ENCODE assay signal across 32 cellular contexts in the genomic region with DNA sequence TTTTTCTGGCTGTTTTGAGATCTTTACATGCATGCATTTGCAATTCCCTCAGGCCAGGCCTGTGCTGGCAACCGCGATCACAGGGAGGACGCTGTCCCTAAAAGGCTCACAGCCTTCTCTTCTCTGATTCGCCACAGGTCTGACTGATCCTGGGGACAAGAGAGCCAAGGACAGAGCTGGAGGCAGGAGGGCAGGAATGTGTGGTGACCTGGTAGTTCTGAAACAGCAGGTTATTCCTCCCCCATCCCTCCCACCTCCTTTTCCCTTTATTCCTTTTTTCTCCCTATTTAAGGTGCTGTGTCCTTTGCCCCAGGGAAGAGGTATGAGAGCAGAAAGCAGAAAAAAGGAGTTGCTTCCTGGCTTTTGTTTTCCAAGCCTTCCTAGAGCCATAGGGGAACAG. TPM values are rescaled to one million over a fixed set of nuclear protein-coding genes. Genes with fewer than 3 reads are reported as not detected.
DNase-seq lines count a peak whose midpoint lies in the region; ATAC-seq, FAIRE-seq and TF ChIP-seq lines count a peak whose summit lies in the region.
"Had no signal": no experiment of that assay in that cellular context is flagged by ENCODE, and none has a peak within 500 bp of the region (broad histone marks: within the 10 kb centered on the region; RNA-seq: fewer than 3 reads in every experiment).

No MANE protein-coding gene starts in this region.

- H3K4me3 Mint-ChIP-seq in MCF 10A (ENCODE audit: unreplicated experiment) = no peak overlapping the region
- H3K4me3 Mint-ChIP-seq: activated CD8-positive, alpha-beta T cell treated with anti-CD3 and anti-CD28 coated beads, Interleukin-2, amount 10 ng/mL, durations not matched to agents 7 days and 5 days; activated naive CD4-positive, alpha-beta T cell treated with anti-CD3 and anti-CD28 coated beads, Interleukin-2, amount 50 U/mL, for 24 hours; activated T-helper 17 cell treated with anti-CD3 and anti-CD28 coated beads, Interleukin-2, amount 50 U/mL, for 72 hours; stimulated activated memory B cell treated with anti-CD40 and anti-IgM and Interleukin-4, amounts not matched to agents 10 μg/mL and 1 μg/mL and 100 μg/mL, for 72 hours had no signal

- POLR2A ChIA-PET in MCF 10A (lab: Yijun Ruan, JAX) (no interaction called here), endothelial cell of umbilical vein (lab: Charles Lee) (no interaction called here)

- no peaks in the 10 kb centered on the region for H3K27me3 Mint-ChIP-seq in MCF 10A (ENCODE audit: insufficient read depth, unreplicated experiment)
- H3K27me3 Mint-ChIP-seq: activated naive CD4-positive, alpha-beta T cell treated with anti-CD3 and anti-CD28 coated beads, Interleukin-2, amount 50 U/mL, for 24 hours; activated T-helper 17 cell treated with anti-CD3 and anti-CD28 coated beads, Interleukin-2, amount 50 U/mL, for 72 hours had no signal

- H3K27ac Mint-ChIP-seq in MCF 10A (ENCODE audit: low read depth, unreplicated experiment) = no peak overlapping the region
- H3K27ac Mint-ChIP-seq: activated CD8-positive, alpha-beta T cell treated with anti-CD3 and anti-CD28 coated beads, Interleukin-2, amount 10 ng/mL, durations not matched to agents 7 days and 5 days; activated naive CD4-positive, alpha-beta T cell treated with anti-CD3 and anti-CD28 coated beads, Interleukin-2, amount 50 U/mL, for 24 hours; HFFc6; stimulated activated memory B cell treated with anti-CD40 and anti-IgM and Interleukin-4, amounts not matched to agents 10 μg/mL and 1 μg/mL and 100 μg/mL, for 72 hours had no signal

- H3K4me3 ChIP-seq in breast epithelium (no peak overlapping the region), endothelial cell of umbilical vein (replicated peaks in 1 of 3; ENCODE audit: insufficient read depth in 1 of 3, low read depth in 1 of 3, low read length in 3 of 3) (no peak overlapping the region), mesodermal cell (ENCODE audit: extremely low read depth, insufficient read depth, low read length, poor library complexity, severe bottlenecking) (no peak overlapping the region), thyroid gland (replicated peaks in 1 of 3) (no peak overlapping the region)
- H3K4me3 ChIP-seq: gastrocnemius medialis had no signal

- H3K9me3 Mint-ChIP-seq in MCF 10A (ENCODE audit: unreplicated experiment) = no peaks in the 10 kb centered on the region
- H3K9me3 Mint-ChIP-seq: activated naive CD4-positive, alpha-beta T cell treated with anti-CD3 and anti-CD28 coated beads, Interleukin-2, amount 50 U/mL, for 24 hours; activated T-helper 17 cell treated with anti-CD3 and anti-CD28 coated beads, Interleukin-2, amount 50 U/mL, for 72 hours; stimulated activated memory B cell treated with anti-CD40 and anti-IgM and Interleukin-4, amounts not matched to agents 10 μg/mL and 1 μg/mL and 100 μg/mL, for 72 hours had no signal

- H3K9me3 ChIP-seq in breast epithelium (peaks cover 0 to 5% of the 10 kb centered on the region in 2 donors), endothelial cell of umbilical vein (replicated peaks; ENCODE audit: control insufficient read depth, insufficient read depth, low read length) (no peaks in the 10 kb centered on the region), mesodermal cell (ENCODE audit: control insufficient read depth, low read length) (peaks cover 11% of the 10 kb centered on the region), thyroid gland (no peaks in the 10 kb centered on the region)
- H3K9me3 ChIP-seq: Caco-2, gastrocnemius medialis had no signal

- no peaks in the 10 kb centered on the region for H3K79me2 ChIP-seq in endothelial cell of umbilical vein (ENCODE audit: control insufficient read depth, insufficient read depth, low read length)

- H3K27ac ChIP-seq in breast epithelium (peak overlapping the region; percentile 81 to 84), endothelial cell of umbilical vein (ENCODE audit: insufficient read depth, low read depth, low read length) (no peak overlapping the region), mesodermal cell (ENCODE audit: low read depth, low read length, severe bottlenecking) (peak overlapping the region; percentile 43), thyroid gland (peak overlapping the region in 2 of 3 donors; percentile 72 to 79)
- H3K27ac ChIP-seq: brain microvascular endothelial cell, C4-2B, gastrocnemius medialis, HL-60 had no signal

- 27 to 31% methylated on average over 3 of the region's 4 CpGs for WGBS in mesodermal cell (ENCODE audit: insufficient coverage in 2 of 2), 2 experiments
- 88 to 90% methylated on average over 4 of the region's 4 CpGs for WGBS in thyroid gland, 2 donors

- no peaks in the 10 kb centered on the region for H3K27me3 ChIP-seq in breast epithelium
- H3K27me3 ChIP-seq in endothelial cell of umbilical vein (ENCODE audit: control insufficient read depth in 2 of 2, insufficient read depth in 2 of 2, low read length in 2 of 2) = no peaks in the 10 kb centered on the region
- H3K27me3 ChIP-seq in thyroid gland = no peaks in the 10 kb centered on the region
- H3K27me3 ChIP-seq: brain microvascular endothelial cell, gastrocnemius medialis had no signal

- H3K9me1 ChIP-seq in endothelial cell of umbilical vein (replicated peaks; ENCODE audit: control insufficient read depth, extremely low read depth, insufficient read depth, low read length) = no peaks in the 10 kb centered on the region

- BruUV-seq in MCF 10A (replicated peaks; lab: Mats Ljungman, UMichigan) (no TSS peak), endothelial cell of umbilical vein (replicated peaks; lab: Mats Ljungman, UMichigan) (no TSS peak)

- DNase-seq in breast epithelium (ENCODE audit: low spot score in 2 of 2) (peak in 1 of 2 donors; percentile 57), MCF 10A (ENCODE audit: unreplicated experiment) (no peak), endothelial cell of umbilical vein (ENCODE audit: low read depth, low spot score) (no peak), thyroid gland (no peak)
- DNase-seq in stimulated activated CD4-positive, alpha-beta T cell treated with anti-CD3 and anti-CD28 coated beads, Interleukin-2, amount 100 ng/mL, for 48 hours = no peak
- DNase-seq: 8988T; activated CD8-positive, alpha-beta T cell treated with anti-CD3 and anti-CD28 coated beads, Interleukin-2, amount 10 ng/mL, durations not matched to agents 7 days and 5 days; amniotic stem cell; brain microvascular endothelial cell; Caco-2; DMS53; gastrocnemius medialis; GDM1; HFFc6; left ventricle myocardium superior; MV-4-11; naive thymus-derived CD8-positive, alpha-beta T cell; NCI-H146; NCI-H345; Right ventricle myocardium superior; T-helper 2 cell had no signal

- CTCF ChIA-PET in MCF 10A (lab: Yijun Ruan, JAX) = interaction anchor here (0.6 to 2.1 kb wide), 8 partner anchors 12 to 474 kb away, joined by 3 to 15 read pairs (median 4); no protein-coding TSS in a partner anchor
- CTCF ChIA-PET in endothelial cell of umbilical vein (lab: Charles Lee) = interaction anchor here (1.0 to 7.7 kb wide), 6 partner anchors 22 to 474 kb away, joined by 3 to 111 read pairs (median 4); a partner anchor contains a TSS

- H3K4me1 ChIP-seq in breast epithelium = peaks cover 0 to 14% of the 10 kb centered on the region in 2 donors
- no peaks in the 10 kb centered on the region for H3K4me1 ChIP-seq in endothelial cell of umbilical vein (ENCODE audit: control insufficient read depth, extremely low read depth, insufficient read depth, low read length)
- peaks cover 4% of the 10 kb centered on the region for H3K4me1 ChIP-seq in mesodermal cell (ENCODE audit: control insufficient read depth, insufficient read depth, low read length, poor library complexity, severe bottlenecking)
- peaks cover 34 to 57% of the 10 kb centered on the region in 2 donors for H3K4me1 ChIP-seq in thyroid gland
- H3K4me1 ChIP-seq: Caco-2 had no signal

- no peak overlapping the region for H3K4me2 ChIP-seq in endothelial cell of umbilical vein (ENCODE audit: insufficient read depth, low read length)

- H2AFZ ChIP-seq in endothelial cell of umbilical vein (ENCODE audit: low read depth, low read length) = no peak overlapping the region

- dilution Hi-C loops in endothelial cell of umbilical vein (cut with MboI; ENCODE audit: extremely low pct_ligation_motif_present, low sequenced_read_pairs) = no loop called here

- H3K36me3 ChIP-seq in breast epithelium = no peaks in the 10 kb centered on the region
- no peaks in the 10 kb centered on the region for H3K36me3 ChIP-seq in endothelial cell of umbilical vein (ENCODE audit: control insufficient read depth in 2 of 2, extremely low read depth in 1 of 2, insufficient read depth in 2 of 2, low read length in 2 of 2)
- H3K36me3 ChIP-seq in mesodermal cell (ENCODE audit: control insufficient read depth, insufficient read depth, low read length) = no peaks in the 10 kb centered on the region
- no peaks in the 10 kb centered on the region for H3K36me3 ChIP-seq in thyroid gland
- H3K36me3 ChIP-seq: brain microvascular endothelial cell, gastrocnemius medialis had no signal

- no peak for TF ChIP-seq POLR2A in breast epithelium (IDR thresholded peaks at IDR 0.05)
- no peak for TF ChIP-seq POLR2A in endothelial cell of umbilical vein (IDR thresholded peaks at IDR 0.05; ENCODE audit: low read depth, low read length)
- TF ChIP-seq POLR2A in thyroid gland (IDR thresholded peaks at IDR 0.05) = no peak

- FAIRE-seq in endothelial cell of umbilical vein (lab: Jason Lieb, UNC) = peak; percentile 35
- FAIRE-seq: islet of Langerhans, urothelium cell line had no signal

- no peak for ATAC-seq in HG02981 (IDR thresholded peaks at IDR 0.05; ENCODE audit: unreplicated experiment)
- ATAC-seq in HG03139 (IDR thresholded peaks at IDR 0.05; ENCODE audit: unreplicated experiment) = no peak
- ATAC-seq: activated CD8-positive, alpha-beta T cell treated with anti-CD3 and anti-CD28 coated beads, Interleukin-2, amount 10 ng/mL, durations not matched to agents 7 days and 5 days; activated T-helper 17 cell treated with anti-CD3 and anti-CD28 coated beads, Interleukin-2, amount 50 U/mL, for 72 hours; gastrocnemius medialis; left ventricle myocardium superior; naive thymus-derived CD8-positive, alpha-beta T cell; Panc1; stimulated activated memory B cell treated with anti-CD40 and anti-IgM and Interleukin-4, amounts not matched to agents 10 μg/mL and 1 μg/mL and 100 μg/mL, for 72 hours had no signal

- no peak overlapping the region for H3K9ac ChIP-seq in endothelial cell of umbilical vein (replicated peaks; ENCODE audit: extremely low read depth, insufficient read depth, low read length)

- intact Hi-C loops in breast epithelium (cut with DNase I; ENCODE audit: low total_unique reads) = no loop called here
- intact Hi-C loops in MCF 10A (cut with micrococcal nuclease) = no loop called here
- intact Hi-C loops in endothelial cell of umbilical vein (cut with micrococcal nuclease) = no loop called here
- intact Hi-C loops in thyroid gland (cut with DNase I) = loop anchor here (2.0 kb wide), 1 partner anchor 476 kb away; no protein-coding TSS in a partner anchor

- no peaks in the 10 kb centered on the region for H3K36me3 Mint-ChIP-seq in MCF 10A (ENCODE audit: insufficient read depth, unreplicated experiment)
- H3K36me3 Mint-ChIP-seq: stimulated activated memory B cell treated with anti-CD40 and anti-IgM and Interleukin-4, amounts not matched to agents 10 μg/mL and 1 μg/mL and 100 μg/mL, for 72 hours had no signal

- TF ChIP-seq CTCF in breast epithelium (IDR thresholded peaks at IDR 0.05) (no peak), MCF 10A (IDR thresholded peaks at IDR 0.05; ENCODE audit: unreplicated experiment) (no peak), endothelial cell of umbilical vein (IDR thresholded peaks at IDR 0.05; ENCODE audit: extremely low read depth in 1 of 2, insufficient read depth in 1 of 2, low read depth in 1 of 2, low read length in 2 of 2) (no peak), thyroid gland (IDR thresholded peaks at IDR 0.05) (no peak)

- H4K20me1 ChIP-seq in endothelial cell of umbilical vein (replicated peaks; ENCODE audit: control insufficient read depth, extremely low read depth, insufficient read depth, low read length) = no peaks in the 10 kb centered on the region

- no peaks in the 10 kb centered on the region for H3K4me1 Mint-ChIP-seq in MCF 10A (ENCODE audit: insufficient read depth, unreplicated experiment)

RNA-seq across cellular contexts. Expression of a gene that starts 21.9 kb away (rescaled TPM):
- total RNA-seq in breast epithelium (10 to 100 TPM in 2 of 3 donors, 1 to 10 TPM in 1; 3.4 to 16.5 (median 13.1) TPM), MCF 10A (2022) (13.3 and 16.8 TPM in 2 replicates), endothelial cell of umbilical vein (9.8 and 11.5 TPM in 2 replicates), thyroid gland (10 to 100 TPM in 3 of 4 donors, 1 to 10 TPM in 1; 6.2 to 24.3 (median 14.1) TPM)
- polyA plus RNA-seq in endothelial cell of umbilical vein = 20.2 and 25.8 TPM in 2 replicates
- polyA plus RNA-seq in endothelial cell of umbilical vein (2011; cell fraction: cytosol; rRNA removed) = 12.9 and 14.7 TPM in 2 replicates
- polyA plus RNA-seq in endothelial cell of umbilical vein (2011; cell fraction: nucleus; rRNA removed) = 7.2 and 7.3 TPM in 2 replicates
- 12.1 and 12.6 TPM in 2 replicates for polyA plus RNA-seq in endothelial cell of umbilical vein (2012)
- 9.8 and 10.8 TPM in 2 replicates for polyA minus RNA-seq in endothelial cell of umbilical vein
- polyA minus RNA-seq in endothelial cell of umbilical vein (2011; cell fraction: cytosol; rRNA and poly(A)+ RNA removed) = 7.7 TPM
- 3.3 and 4.4 TPM in 2 replicates for polyA minus RNA-seq in endothelial cell of umbilical vein (2011; cell fraction: nucleus; rRNA and poly(A)+ RNA removed)
- 12.2 TPM for polyA plus RNA-seq in mesodermal cell (2013, experiment 1 of 2)
- polyA plus RNA-seq in mesodermal cell (2013, experiment 2 of 2) = 9.7 TPM

RNA-seq across cellular contexts. Expression of a gene that starts 58.9 kb away (rescaled TPM):
- 10 to 100 TPM; 29.1 to 49.6 (median 38.7) TPM for total RNA-seq in breast epithelium
- total RNA-seq in MCF 10A (2022) = 21.1 and 27.2 TPM in 2 replicates
- 26.1 and 29.6 TPM in 2 replicates for total RNA-seq in endothelial cell of umbilical vein
- polyA plus RNA-seq in endothelial cell of umbilical vein = 3.5 and 6.8 TPM in 2 replicates
- polyA plus RNA-seq in endothelial cell of umbilical vein (2011; cell fraction: cytosol; rRNA removed) = 5.7 and 7.4 TPM in 2 replicates
- 19.5 and 21.7 TPM in 2 replicates for polyA plus RNA-seq in endothelial cell of umbilical vein (2011; cell fraction: nucleus; rRNA removed)
- polyA plus RNA-seq in endothelial cell of umbilical vein (2012) = 10.9 and 11.6 TPM in 2 replicates
- 51.5 and 62.3 TPM in 2 replicates for polyA minus RNA-seq in endothelial cell of umbilical vein
- polyA minus RNA-seq in endothelial cell of umbilical vein (2011; cell fraction: cytosol; rRNA and poly(A)+ RNA removed) = 17.2 TPM
- polyA minus RNA-seq in endothelial cell of umbilical vein (2011; cell fraction: nucleus; rRNA and poly(A)+ RNA removed) = 93.7 and 128 TPM in 2 replicates
- 32.0 TPM for polyA plus RNA-seq in mesodermal cell (2013, experiment 1 of 2)
- 27.1 TPM for polyA plus RNA-seq in mesodermal cell (2013, experiment 2 of 2)
- 100 to 1,000 TPM in 2 of 4 donors, 10 to 100 TPM in 2; 79.1 to 131 (median 114) TPM for total RNA-seq in thyroid gland
